8 cellular contexts compared by ENCODE assay signal in genomic region chr4:56435001-56435747, GRCh38. TPM values are rescaled to one million over a fixed set of nuclear protein-coding genes. Genes with fewer than 3 reads are reported as not detected.
A peak's percentile ranks its signal among the peaks of the same experiment; 100 is the strongest.
DNase-seq lines count a peak whose midpoint lies in the region; ATAC-seq and TF ChIP-seq lines count a peak whose summit lies in the region.

TSS of gene PPAT (minus strand) at chr4:56435615. CDS start at chr4:56435477, 138 bp downstream.

- peak; percentile 99 for DNase-seq in GM06990 (ENCODE audit: extremely low read depth, insufficient read length)
- peak; percentile 84 for DNase-seq in HFF-Myc (ENCODE audit: extremely low read depth, low read depth)
- DNase-seq in NCI-H1048 (lab: John Stamatoyannopoulos, UW) = peak; percentile 92
- DNase-seq in SKM-1 (lab: John Stamatoyannopoulos, UW; ENCODE audit: unreplicated experiment) = peak; percentile 97
- peak; percentile 98 to 99 for DNase-seq in activated naive CD4-positive, alpha-beta T cell treated with anti-CD3 and anti-CD28 coated beads, Interleukin-2, amount 50 U/mL, for 72 hours (ENCODE audit: low spot score in 2 of 2)
- peak; percentile 97 for DNase-seq in globus pallidus (ENCODE audit: low spot score)
- peak; percentile 98 for DNase-seq in osteoblast (ENCODE audit: insufficient read length, low spot score, missing footprints)
- DNase-seq in tibial artery = peak; percentile 97 to 99

- TF ChIP-seq CTCF in GM06990 (IDR thresholded peaks at IDR 0.05; ENCODE audit: insufficient read depth, low read length, poor library complexity, severe bottlenecking) (peak; percentile 4), HFF-Myc (IDR thresholded peaks at IDR 0.05; ENCODE audit: low read depth, low read length, missing control alignments) (peak; percentile 12), osteoblast (IDR thresholded peaks at IDR 0.05; ENCODE audit: extremely low read depth, low read depth, low read length) (no peak), tibial artery (IDR thresholded peaks at IDR 0.05) (peak in 1 of 2 experiments; percentile 46)

- H3K4me1 ChIP-seq in osteoblast (ENCODE audit: insufficient read depth, low read length) (peaks cover 11% of the 10 kb centered on the region), tibial artery (peaks cover 0 to 22% (median 10%) of the 10 kb centered on the region in 4 donors)

- peak within 1 kb of the TSS; percentile 95 for H3K27ac ChIP-seq in osteoblast (ENCODE audit: low read depth, low read length)
- H3K27ac ChIP-seq in tibial artery = peak within 1 kb of the TSS; percentile 84 to 92

- peak within 1 kb of the TSS; percentile 100 for H3K4me2 ChIP-seq in osteoblast (ENCODE audit: insufficient read depth, low read length)

- H3K9me3 ChIP-seq in osteoblast (ENCODE audit: low read depth, low read length) (no peaks in the 10 kb centered on the region), tibial artery (no peaks in the 10 kb centered on the region)

- peaks cover 75% of the 10 kb centered on the region for H3K79me2 ChIP-seq in osteoblast (ENCODE audit: insufficient read depth, low read length)

- H3K27me3 ChIP-seq in GM06990 (replicated peaks; ENCODE audit: control insufficient read depth, insufficient read depth, low read length) (no peaks in the 10 kb centered on the region), osteoblast (ENCODE audit: insufficient read depth, low read length) (no peaks in the 10 kb centered on the region), tibial artery (no peaks in the 10 kb centered on the region)

- peak; percentile 80 to 84 for ATAC-seq in activated naive CD4-positive, alpha-beta T cell treated with anti-CD3 and anti-CD28 coated beads, Interleukin-2, amount 50 U/mL, for 72 hours

- peaks cover 30 to 51% of the 10 kb centered on the region in 2 donors for H3K36me3 Mint-ChIP-seq in activated naive CD4-positive, alpha-beta T cell treated with anti-CD3 and anti-CD28 coated beads, Interleukin-2, amount 50 U/mL, for 72 hours

- peak within 1 kb of the TSS; percentile 93 to 97 for H3K27ac Mint-ChIP-seq in activated naive CD4-positive, alpha-beta T cell treated with anti-CD3 and anti-CD28 coated beads, Interleukin-2, amount 50 U/mL, for 72 hours

- intact Hi-C loops in tibial artery (cut with DNase I; ENCODE audit: low total_unique reads) = loop anchor here (2.0 to 10.0 kb wide), 2 partner anchors 32 to 360 kb away; partner anchors contain the start of gene SRP72

- peak within 1 kb of the TSS; percentile 96 for H2AFZ ChIP-seq in osteoblast (ENCODE audit: low read length)

- H3K4me3 ChIP-seq in GM06990 (replicated peaks; ENCODE audit: low read depth, low read length) = peak within 1 kb of the TSS; percentile 94
- H3K4me3 ChIP-seq in HFF-Myc (replicated peaks; ENCODE audit: low read depth, low read length) = peak within 1 kb of the TSS; percentile 98
- peak within 1 kb of the TSS; percentile 96 for H3K4me3 ChIP-seq in osteoblast (ENCODE audit: insufficient read depth, low read length)
- peak within 1 kb of the TSS; percentile 80 to 82 for H3K4me3 ChIP-seq in tibial artery

- H3K9me3 Mint-ChIP-seq in activated naive CD4-positive, alpha-beta T cell treated with anti-CD3 and anti-CD28 coated beads, Interleukin-2, amount 50 U/mL, for 72 hours = no peaks in the 10 kb centered on the region

- H3K36me3 ChIP-seq in GM06990 (ENCODE audit: control insufficient read depth, insufficient read depth, low read length) (no peaks in the 10 kb centered on the region), osteoblast (ENCODE audit: insufficient read depth, low read length) (no peaks in the 10 kb centered on the region), tibial artery (no peaks in the 10 kb centered on the region)

- H4K20me1 ChIP-seq in osteoblast (ENCODE audit: insufficient read depth, low read length) = no peaks in the 10 kb centered on the region

RNA-seq across cellular contexts. Expression of gene PPAT, which starts in this region (rescaled TPM):
- total RNA-seq in activated naive CD4-positive, alpha-beta T cell treated with anti-CD3 and anti-CD28 coated beads, Interleukin-2, amount 50 U/mL, for 72 hours = 10 to 100 TPM; 34.4 to 50.8 TPM
- total RNA-seq in osteoblast = 8.3 and 10.6 TPM in 2 replicates

Comparison
In these comparisons a context has a peak if more than half of its experiments do, and no peak if none do; other contexts are left out.
1. Peak in every context shown above with its lines: DNase-seq, ATAC-seq, H3K4me3 ChIP-seq and H3K27ac ChIP-seq.